ENCODE assay signal across 15 cellular contexts in genomic region chr13:61029064-61029463, GRCh38.
DNase-seq lines count a peak whose midpoint lies in the region; ATAC-seq and TF ChIP-seq lines count a peak whose summit lies in the region.
"Had no signal": no experiment of that assay in that cellular context is flagged by ENCODE, and none has a peak within 500 bp of the region (broad histone marks: within the 10 kb centered on the region; RNA-seq: fewer than 3 reads in every experiment).

No MANE protein-coding gene starts in this region.

- no peaks in the 10 kb centered on the region for H3K36me3 Mint-ChIP-seq in stimulated activated effector memory CD8-positive, alpha-beta T cell treated with anti-CD3 and anti-CD28 coated beads, Interleukin-12 subunit alpha, Interleukin-12 subunit beta, amount 100 ng/mL, for 72 hours
- H3K36me3 Mint-ChIP-seq in endothelial cell (ENCODE audit: low read depth, unreplicated experiment), result no peaks in the 10 kb centered on the region
- H3K36me3 Mint-ChIP-seq: activated naive CD8-positive, alpha-beta T cell treated with anti-CD3 and anti-CD28 coated beads, Interleukin-2, amount 10 ng/mL, durations not matched to agents 7 days and 5 days had no signal

- peaks cover 13% of the 10 kb centered on the region for H3K9me3 Mint-ChIP-seq in stimulated activated effector memory CD8-positive, alpha-beta T cell treated with anti-CD3 and anti-CD28 coated beads, Interleukin-12 subunit alpha, Interleukin-12 subunit beta, amount 100 ng/mL, for 72 hours
- no peaks in the 10 kb centered on the region for H3K9me3 Mint-ChIP-seq in endothelial cell (ENCODE audit: unreplicated experiment)

- H3K27me3 Mint-ChIP-seq in endothelial cell (ENCODE audit: unreplicated experiment), result no peaks in the 10 kb centered on the region
- H3K27me3 Mint-ChIP-seq: activated naive CD8-positive, alpha-beta T cell treated with anti-CD3 and anti-CD28 coated beads, Interleukin-2, amount 10 ng/mL, durations not matched to agents 7 days and 5 days; stimulated activated naive CD8-positive, alpha-beta T cell treated with anti-CD3 and anti-CD28 coated beads, Interleukin-15, Interleukin-2, amounts not matched to agents 100 ng/mL and 50 ng/mL, for 24 hours had no signal

- no peak overlapping the region for H3K9ac ChIP-seq in DND-41 (ENCODE audit: low read depth, low read length)

- no peaks in the 10 kb centered on the region for H3K9me3 ChIP-seq in DND-41 (ENCODE audit: insufficient read depth, low read length, severe bottlenecking)

- no peaks in the 10 kb centered on the region for H3K4me1 Mint-ChIP-seq in stimulated activated effector memory CD8-positive, alpha-beta T cell treated with anti-CD3 and anti-CD28 coated beads, Interleukin-12 subunit alpha, Interleukin-12 subunit beta, amount 100 ng/mL, for 72 hours
- H3K4me1 Mint-ChIP-seq in endothelial cell (ENCODE audit: unreplicated experiment), result peaks cover 4% of the 10 kb centered on the region
- H3K4me1 Mint-ChIP-seq: activated naive CD8-positive, alpha-beta T cell treated with anti-CD3 and anti-CD28 coated beads, Interleukin-2, amount 10 ng/mL, durations not matched to agents 7 days and 5 days had no signal

- H2AFZ ChIP-seq in DND-41 (ENCODE audit: low read depth, low read length), result peak overlapping the region; percentile 6

- no peaks in the 10 kb centered on the region for H3K27me3 ChIP-seq in DND-41 (ENCODE audit: insufficient read depth, low read length, poor library complexity)
- H3K27me3 ChIP-seq: cardiac muscle cell had no signal

- no peak overlapping the region for H3K27ac ChIP-seq in DND-41 (ENCODE audit: low read length)
- H3K27ac ChIP-seq: cardiac muscle cell had no signal

- no peak overlapping the region for H3K4me2 ChIP-seq in DND-41 (ENCODE audit: insufficient read depth, low read length)

- no peaks in the 10 kb centered on the region for H4K20me1 ChIP-seq in DND-41 (ENCODE audit: insufficient read depth, low read length)

- no peak overlapping the region for H3K4me3 ChIP-seq in DND-41 (ENCODE audit: low read depth in 1 of 2, low read length in 2 of 2)
- H3K4me3 ChIP-seq: cardiac muscle cell had no signal

- H3K36me3 ChIP-seq in DND-41 (ENCODE audit: insufficient read depth, low read length), result no peaks in the 10 kb centered on the region
- H3K36me3 ChIP-seq: cardiac muscle cell had no signal

- peak; percentile 22 for TF ChIP-seq CTCF in DND-41 (IDR thresholded peaks at IDR 0.05; ENCODE audit: borderline replicate concordance, extremely low read depth, low read length, poor library complexity, severe bottlenecking)
- TF ChIP-seq CTCF in endothelial cell (IDR thresholded peaks at IDR 0.05; ENCODE audit: unreplicated experiment), result no peak

- ATAC-seq in DND-41 (ENCODE audit: insufficient read depth, low read depth) (peak; percentile 68), HG02610 (IDR thresholded peaks at IDR 0.05; ENCODE audit: unreplicated experiment) (peak; percentile 38)
- no peak for ATAC-seq in stimulated activated effector memory CD8-positive, alpha-beta T cell treated with anti-CD3 and anti-CD28 coated beads, Interleukin-12 subunit alpha, Interleukin-12 subunit beta, amount 100 ng/mL, for 72 hours
- ATAC-seq: activated T-cell treated with anti-CD3 and anti-CD28 coated beads, Interleukin-2, amount 50 U/mL, for 4 hours; left lobe of liver had no signal

- H3K79me2 ChIP-seq in DND-41 (ENCODE audit: insufficient read depth, low read length), result no peaks in the 10 kb centered on the region

- no peak overlapping the region for H3K27ac Mint-ChIP-seq in stimulated activated effector memory CD8-positive, alpha-beta T cell treated with anti-CD3 and anti-CD28 coated beads, Interleukin-12 subunit alpha, Interleukin-12 subunit beta, amount 100 ng/mL, for 72 hours
- no peak overlapping the region for H3K27ac Mint-ChIP-seq in endothelial cell (ENCODE audit: unreplicated experiment)
- H3K27ac Mint-ChIP-seq: activated naive CD8-positive, alpha-beta T cell treated with anti-CD3 and anti-CD28 coated beads, Interleukin-2, amount 10 ng/mL, durations not matched to agents 7 days and 5 days; stimulated activated naive CD8-positive, alpha-beta T cell treated with anti-CD3 and anti-CD28 coated beads, Interleukin-15, Interleukin-2, amounts not matched to agents 100 ng/mL and 50 ng/mL, for 24 hours had no signal

- DNase-seq in DND-41, result peak; percentile 16
- peak; percentile 5 for DNase-seq in RPMI8226
- DNase-seq in iPS-NIHi11 (ENCODE audit: low spot score), result peak; percentile 34
- no peak for DNase-seq in COLO829 (ENCODE audit: low spot score)
- no peak for DNase-seq in stimulated activated effector memory CD8-positive, alpha-beta T cell treated with anti-CD3 and anti-CD28 coated beads, Interleukin-12 subunit alpha, Interleukin-12 subunit beta, amount 100 ng/mL, for 72 hours (ENCODE audit: low spot score in 2 of 2)
- no peak for DNase-seq in hypothalamus (lab: John Stamatoyannopoulos, UW)
- DNase-seq in endothelial cell (ENCODE audit: low spot score), result no peak
- DNase-seq: activated CD4-positive, alpha-beta T cell treated with anti-CD3 and anti-CD28 coated beads, Interleukin-2, amount 50 U/mL, for 48 hours; activated naive CD8-positive, alpha-beta T cell treated with anti-CD3 and anti-CD28 coated beads, Interleukin-2, amount 10 ng/mL, durations not matched to agents 7 days and 5 days; activated T-cell treated with anti-CD3 and anti-CD28 coated beads, Interleukin-2, amount 50 U/mL, for 4 hours; NCI-H2081 had no signal

- H3K4me1 ChIP-seq in DND-41 (ENCODE audit: insufficient read depth, low read length), result peaks cover 7% of the 10 kb centered on the region

- no peak overlapping the region for H3K4me3 Mint-ChIP-seq in stimulated activated effector memory CD8-positive, alpha-beta T cell treated with anti-CD3 and anti-CD28 coated beads, Interleukin-12 subunit alpha, Interleukin-12 subunit beta, amount 100 ng/mL, for 72 hours
- H3K4me3 Mint-ChIP-seq in endothelial cell (ENCODE audit: unreplicated experiment), result no peak overlapping the region
- H3K4me3 Mint-ChIP-seq: activated naive CD8-positive, alpha-beta T cell treated with anti-CD3 and anti-CD28 coated beads, Interleukin-2, amount 10 ng/mL, durations not matched to agents 7 days and 5 days; activated T-cell treated with anti-CD3 and anti-CD28 coated beads, Interleukin-2, amount 50 U/mL, for 4 hours; stimulated activated naive CD8-positive, alpha-beta T cell treated with anti-CD3 and anti-CD28 coated beads, Interleukin-15, Interleukin-2, amounts not matched to agents 100 ng/mL and 50 ng/mL, for 24 hours had no signal

Comparison
In these comparisons a context has a peak if more than half of its experiments do, and no peak if none do; other contexts are left out.
1. DNase-seq: peak in DND-41 (single experiment), RPMI8226 (single experiment) and iPS-NIHi11 (single experiment); none in COLO829 (single experiment), stimulated activated effector memory CD8-positive, alpha-beta T cell treated with anti-CD3 and anti-CD28 coated beads, Interleukin-12 subunit alpha, Interleukin-12 subunit beta, amount 100 ng/mL, for 72 hours (0 of 2), hypothalamus (0 of 51) and endothelial cell (single experiment).